ENCODE assay signal across 8 cellular contexts in the genomic region with DNA sequence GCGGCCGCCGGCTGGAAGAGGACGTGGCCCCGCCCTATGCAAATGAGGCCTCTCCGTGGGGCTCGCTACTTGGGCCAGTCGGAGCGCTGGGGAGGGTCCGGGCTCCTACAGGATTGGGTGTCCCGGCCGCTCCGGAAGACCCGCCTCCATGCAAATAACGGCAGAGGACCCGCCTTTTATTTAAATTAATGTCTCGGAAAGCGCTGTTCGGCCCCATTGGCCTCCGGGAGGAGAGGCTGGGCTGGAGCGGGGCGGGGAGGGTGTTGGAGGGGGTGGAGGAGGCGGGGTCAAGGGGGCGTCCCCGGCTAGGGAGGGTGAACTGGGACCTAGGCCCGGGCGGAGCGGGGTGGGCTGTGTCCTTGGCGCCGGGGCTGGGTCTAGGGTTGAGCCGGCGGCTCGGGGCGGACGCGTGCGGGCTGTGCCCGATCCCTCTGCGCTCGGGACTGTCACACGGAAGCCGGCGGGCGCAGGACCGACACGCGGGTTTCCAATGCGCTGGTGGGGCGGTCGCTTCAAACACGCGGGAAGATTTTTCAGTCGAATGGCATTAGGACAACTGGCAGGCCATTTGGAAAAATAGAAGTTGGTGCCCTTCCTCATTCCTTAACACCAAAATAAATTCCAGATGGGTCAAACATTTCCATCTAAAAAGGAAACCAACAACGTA. TPM values are rescaled to one million over a fixed set of nuclear protein-coding genes. Genes with fewer than 3 reads are reported as not detected.
A peak's percentile ranks its signal among the peaks of the same experiment; 100 is the strongest.
DNase-seq lines count a peak whose midpoint lies in the region; ATAC-seq, FAIRE-seq and TF ChIP-seq lines count a peak whose summit lies in the region.

No MANE protein-coding gene starts in this region.

- CTCF ChIA-PET in Caco-2 (lab: Charles Lee), result no interaction called here
- CTCF ChIA-PET in activated CD8-positive, alpha-beta memory T cell treated with anti-CD3 and anti-CD28 coated beads, Interleukin-2, amount 10 ng/mL, durations not matched to agents 7 days and 5 days (lab: Charles Lee), result no interaction called here

- peak; percentile 91 for ATAC-seq in GM21381 (IDR thresholded peaks at IDR 0.05; ENCODE audit: unreplicated experiment)
- peak; percentile 95 for ATAC-seq in activated CD8-positive, alpha-beta memory T cell treated with anti-CD3 and anti-CD28 coated beads, Interleukin-2, amount 10 ng/mL, durations not matched to agents 7 days and 5 days

- FAIRE-seq in HTR-8/SVneo (lab: Jason Lieb, UNC), result peak; percentile 89

- H3K36me3 ChIP-seq in Caco-2 (ENCODE audit: control insufficient read depth, insufficient read depth, low read length) (peaks cover 5% of the 10 kb centered on the region), endocrine pancreas (ENCODE audit: control insufficient read depth, insufficient read depth, low read length) (no peaks in the 10 kb centered on the region)

- H3K27me3 ChIP-seq in Caco-2 (replicated peaks; ENCODE audit: control insufficient read depth, insufficient read depth, low read length) (no peaks in the 10 kb centered on the region), endocrine pancreas (ENCODE audit: control insufficient read depth, insufficient read depth, low read length) (no peaks in the 10 kb centered on the region)

- intact Hi-C loops in Caco-2 (cut with micrococcal nuclease; ENCODE audit: unreplicated experiment), result loop anchor here (1.0 to 5.0 kb wide), 3 partner anchors 41 to 120 kb away; a partner anchor contains a TSS

- H3K4me1 ChIP-seq in Caco-2 (no peaks in the 10 kb centered on the region), endocrine pancreas (ENCODE audit: control insufficient read depth, insufficient read depth, low read length) (no peaks in the 10 kb centered on the region)

- H3K27ac Mint-ChIP-seq in Caco-2 (ENCODE audit: unreplicated experiment), result peak overlapping the region; percentile 86
- H3K27ac Mint-ChIP-seq in activated CD8-positive, alpha-beta memory T cell treated with anti-CD3 and anti-CD28 coated beads, Interleukin-2, amount 10 ng/mL, durations not matched to agents 7 days and 5 days, result peak overlapping the region; percentile 67

- peak overlapping the region; percentile 56 for H3K9ac ChIP-seq in endocrine pancreas (ENCODE audit: control insufficient read depth, insufficient read depth, low read length)

- no peaks in the 10 kb centered on the region for H3K9me3 ChIP-seq in Caco-2
- no peaks in the 10 kb centered on the region for H3K9me3 ChIP-seq in endocrine pancreas (ENCODE audit: control insufficient read depth, low read length)

- POLR2A ChIA-PET in Caco-2 (lab: Charles Lee), result no interaction called here

- H3K4me3 ChIP-seq in Caco-2 (ENCODE audit: low read depth, low read length) (peak overlapping the region; percentile 58), endocrine pancreas (ENCODE audit: control insufficient read depth, insufficient read depth, low read length) (peak overlapping the region; percentile 71)

- H3K27me3 Mint-ChIP-seq in Caco-2 (ENCODE audit: insufficient read depth, unreplicated experiment), result no peaks in the 10 kb centered on the region
- H3K27me3 Mint-ChIP-seq in activated CD8-positive, alpha-beta memory T cell treated with anti-CD3 and anti-CD28 coated beads, Interleukin-2, amount 10 ng/mL, durations not matched to agents 7 days and 5 days, result no peaks in the 10 kb centered on the region

- TF ChIP-seq CTCF in Caco-2 (IDR thresholded peaks at IDR 0.05; ENCODE audit: insufficient read depth in 1 of 2, low read depth in 1 of 2, low read length in 1 of 2, severe bottlenecking in 1 of 2, unreplicated experiment in 1 of 2), result no peak

- H3K4me1 Mint-ChIP-seq in Caco-2 (ENCODE audit: low read depth, unreplicated experiment), result no peaks in the 10 kb centered on the region
- H3K4me1 Mint-ChIP-seq in activated CD8-positive, alpha-beta memory T cell treated with anti-CD3 and anti-CD28 coated beads, Interleukin-2, amount 10 ng/mL, durations not matched to agents 7 days and 5 days, result peaks cover 42% of the 10 kb centered on the region

- BruUV-seq in Caco-2 (replicated peaks; lab: Mats Ljungman, UMichigan), result no TSS peak

- peaks cover 10% of the 10 kb centered on the region for H3K36me3 Mint-ChIP-seq in Caco-2 (ENCODE audit: insufficient read depth, unreplicated experiment)
- peaks cover 18% of the 10 kb centered on the region for H3K36me3 Mint-ChIP-seq in activated CD8-positive, alpha-beta memory T cell treated with anti-CD3 and anti-CD28 coated beads, Interleukin-2, amount 10 ng/mL, durations not matched to agents 7 days and 5 days

- DNase-seq in Caco-2, result peak; percentile 99
- peak; percentile 96 for DNase-seq in HTR-8/SVneo (ENCODE audit: insufficient read length, low spot score)
- peak; percentile 99 for DNase-seq in NOMO-1 treated with DMSO at 0.1 percent for 48 hours (lab: John Stamatoyannopoulos, UW; ENCODE audit: unreplicated experiment)
- peak; percentile 99 for DNase-seq in activated CD8-positive, alpha-beta memory T cell treated with anti-CD3 and anti-CD28 coated beads, Interleukin-2, amount 10 ng/mL, durations not matched to agents 7 days and 5 days
- peak; percentile 98 for DNase-seq in mesenteric fat pad (ENCODE audit: low spot score)
- peak; percentile 92 for DNase-seq in stimulated activated CD8-positive, alpha-beta memory T cell treated with anti-CD3 and anti-CD28 coated beads, Interleukin-15, amount 100 ng/mL, for 1 hour (ENCODE audit: low read depth)

- peak overlapping the region; percentile 78 for H3K4me3 Mint-ChIP-seq in Caco-2 (ENCODE audit: unreplicated experiment)
- peak overlapping the region; percentile 89 for H3K4me3 Mint-ChIP-seq in activated CD8-positive, alpha-beta memory T cell treated with anti-CD3 and anti-CD28 coated beads, Interleukin-2, amount 10 ng/mL, durations not matched to agents 7 days and 5 days

- no peaks in the 10 kb centered on the region for H3K9me3 Mint-ChIP-seq in Caco-2 (ENCODE audit: unreplicated experiment)
- no peaks in the 10 kb centered on the region for H3K9me3 Mint-ChIP-seq in activated CD8-positive, alpha-beta memory T cell treated with anti-CD3 and anti-CD28 coated beads, Interleukin-2, amount 10 ng/mL, durations not matched to agents 7 days and 5 days (ENCODE audit: low read depth)

RNA-seq across cellular contexts. Expression of a gene that starts 0.3 kb away (rescaled TPM):
- total RNA-seq in Caco-2 (2022) (18.3 and 19.5 TPM in 2 replicates), mesenteric fat pad (15.5 TPM)
- total RNA-seq in activated CD8-positive, alpha-beta memory T cell treated with anti-CD3 and anti-CD28 coated beads, Interleukin-2, amount 10 ng/mL, durations not matched to agents 7 days and 5 days, result 10 to 100 TPM; 41.8 to 41.9 TPM

RNA-seq across cellular contexts. Expression of a gene that starts 17.3 kb away (rescaled TPM):
- total RNA-seq in Caco-2 (2022), result not detected in 2 replicates
- under 1 TPM in 1 of 2 experiments, not detected in 1; 0.58 TPM for total RNA-seq in activated CD8-positive, alpha-beta memory T cell treated with anti-CD3 and anti-CD28 coated beads, Interleukin-2, amount 10 ng/mL, durations not matched to agents 7 days and 5 days
- not detected for total RNA-seq in mesenteric fat pad

RNA-seq across cellular contexts. Expression of a gene that starts 21.5 kb away (rescaled TPM):
- total RNA-seq in Caco-2 (2022), result 0.54 TPM in 1 of 2 replicates, not detected in the other
- total RNA-seq in activated CD8-positive, alpha-beta memory T cell treated with anti-CD3 and anti-CD28 coated beads, Interleukin-2, amount 10 ng/mL, durations not matched to agents 7 days and 5 days, result 1 to 10 TPM; 4.0 to 6.6 TPM
- total RNA-seq in mesenteric fat pad, result 267 TPM

RNA-seq across cellular contexts. Expression of a gene that starts 38.2 kb away (rescaled TPM):
- total RNA-seq in Caco-2 (2022) (83.2 and 85.5 TPM in 2 replicates), mesenteric fat pad (99.0 TPM)
- total RNA-seq in activated CD8-positive, alpha-beta memory T cell treated with anti-CD3 and anti-CD28 coated beads, Interleukin-2, amount 10 ng/mL, durations not matched to agents 7 days and 5 days, result 100 to 1,000 TPM; 148 to 153 TPM

RNA-seq across cellular contexts. Expression of a gene that starts 40.7 kb away (rescaled TPM):
- total RNA-seq in Caco-2 (2022) (130 and 140 TPM in 2 replicates), mesenteric fat pad (60.2 TPM)
- total RNA-seq in activated CD8-positive, alpha-beta memory T cell treated with anti-CD3 and anti-CD28 coated beads, Interleukin-2, amount 10 ng/mL, durations not matched to agents 7 days and 5 days, result 100 to 1,000 TPM; 130 to 158 TPM

Comparison
In these comparisons a context has a peak if more than half of its experiments do, and no peak if none do; other contexts are left out.
1. Peak in every context shown above with its lines: DNase-seq, ATAC-seq and H3K4me3 ChIP-seq.
2. RNA of a gene that starts 21.5 kb away (total RNA-seq): 267 TPM in mesenteric fat pad (single experiment); 4.0 to 6.6 TPM in activated CD8-positive, alpha-beta memory T cell treated with anti-CD3 and anti-CD28 coated beads, Interleukin-2, amount 10 ng/mL, durations not matched to agents 7 days and 5 days and 0.54 TPM in Caco-2; every median in the first group is over 10 times any median in the second.